ENCODE assay signal across 9 cellular contexts in genomic region chr14:75418779-75419768, GRCh38. TPM values are rescaled to one million over a fixed set of nuclear protein-coding genes. Genes with fewer than 3 reads are reported as not detected.
DNase-seq lines count a peak whose midpoint lies in the region; ATAC-seq lines count a peak whose summit lies in the region.
"Had no signal": no experiment of that assay in that cellular context is flagged by ENCODE, and none has a peak within 500 bp of the region (broad histone marks: within the 10 kb centered on the region; RNA-seq: fewer than 3 reads in every experiment).

No MANE protein-coding gene starts in this region.

- ATAC-seq in left colon (peak; percentile 92), aorta (ENCODE audit: low FRiP score) (no peak)
- ATAC-seq in stimulated activated naive CD8-positive, alpha-beta T cell treated with anti-CD3 and anti-CD28 coated beads, Interleukin-15, amount 100 ng/mL, for 72 hours = peak; percentile 99

- intact Hi-C loops in left colon (cut with DNase I, micrococcal nuclease) (no loop called here), aorta (cut with DNase I) (no loop called here)

- no peaks in the 10 kb centered on the region for H3K27me3 ChIP-seq in HUES48 (ENCODE audit: control insufficient read depth, insufficient read depth, low read length)
- H3K27me3 ChIP-seq in aorta (ENCODE audit: control insufficient read depth in 1 of 2, insufficient read depth in 2 of 2, low read length in 1 of 2) = no peaks in the 10 kb centered on the region

- no peaks in the 10 kb centered on the region for H3K9me3 Mint-ChIP-seq in stimulated activated naive CD8-positive, alpha-beta T cell treated with anti-CD3 and anti-CD28 coated beads, Interleukin-15, amount 100 ng/mL, for 72 hours
- H3K9me3 Mint-ChIP-seq: CD8-positive, alpha-beta memory T cell had no signal

- H3K4me1 ChIP-seq in HUES48 (ENCODE audit: control insufficient read depth, insufficient read depth, low read length) = peaks cover 14% of the 10 kb centered on the region
- H3K4me1 ChIP-seq in aorta (ENCODE audit: control insufficient read depth in 1 of 2, insufficient read depth in 2 of 2, low read length in 2 of 2) = no peaks in the 10 kb centered on the region

- peak overlapping the region; percentile 64 to 68 for H3K4me3 Mint-ChIP-seq in stimulated activated naive CD8-positive, alpha-beta T cell treated with anti-CD3 and anti-CD28 coated beads, Interleukin-15, amount 100 ng/mL, for 72 hours

- H3K36me3 ChIP-seq in HUES48 (ENCODE audit: control insufficient read depth, insufficient read depth, low read length) (no peaks in the 10 kb centered on the region), aorta (ENCODE audit: control insufficient read depth in 1 of 2, insufficient read depth in 2 of 2, low read length in 1 of 2) (no peaks in the 10 kb centered on the region)

- 71 to 73% methylated on average over 16 of the region's 16 CpGs for WGBS in aorta, 2 donors

- H3K9me3 ChIP-seq in HUES48 (ENCODE audit: control insufficient read depth, insufficient read depth, low read length) (no peaks in the 10 kb centered on the region), aorta (ENCODE audit: control insufficient read depth, low read length) (no peaks in the 10 kb centered on the region)

- peaks cover 28% of the 10 kb centered on the region for H3K4me1 Mint-ChIP-seq in stimulated activated naive CD8-positive, alpha-beta T cell treated with anti-CD3 and anti-CD28 coated beads, Interleukin-15, amount 100 ng/mL, for 72 hours

- H3K27ac Mint-ChIP-seq in stimulated activated naive CD8-positive, alpha-beta T cell treated with anti-CD3 and anti-CD28 coated beads, Interleukin-15, amount 100 ng/mL, for 72 hours = peak overlapping the region; percentile 67 to 89

- peak overlapping the region; percentile 52 for H3K4me3 ChIP-seq in HUES48 (ENCODE audit: low read depth, low read length)
- H3K4me3 ChIP-seq in aorta (ENCODE audit: low read length in 2 of 2) = no peak overlapping the region

- no peak overlapping the region for H3K9ac ChIP-seq in HUES48 (ENCODE audit: low read depth, low read length)

- no peaks in the 10 kb centered on the region for H3K27me3 Mint-ChIP-seq in stimulated activated naive CD8-positive, alpha-beta T cell treated with anti-CD3 and anti-CD28 coated beads, Interleukin-15, amount 100 ng/mL, for 72 hours

- DNase-seq in SKM-1 treated with dmso at 0.1 percent for 144 hours (lab: John Stamatoyannopoulos, UW; ENCODE audit: unreplicated experiment) (peak; percentile 32), SKM-1 (lab: John Stamatoyannopoulos, UW; ENCODE audit: unreplicated experiment) (no peak), activated T-cell treated with anti-CD3 and anti-CD28 coated beads for 4 hours (peak; percentile 24), left colon (peak; percentile 75 to 84), NCI-H2171 treated with DMSO at 0.1 percent for 48 hours (lab: John Stamatoyannopoulos, UW) (no peak), aorta (no peak)
- peak; percentile 64 to 81 for DNase-seq in stimulated activated naive CD8-positive, alpha-beta T cell treated with anti-CD3 and anti-CD28 coated beads, Interleukin-15, amount 100 ng/mL, for 72 hours

- H3K27ac ChIP-seq in HUES48 (ENCODE audit: low read depth, low read length) (no peak overlapping the region), aorta (ENCODE audit: low read depth in 1 of 2, low read length in 2 of 2) (no peak overlapping the region)

RNA-seq across cellular contexts. Expression of gene JDP2, which starts 8.7 kb away (rescaled TPM):
- total RNA-seq in left colon = 10 to 100 TPM; 29.5 to 40.1 TPM
- 10 to 100 TPM; 48.3 to 50.2 TPM for total RNA-seq in aorta
- 10 to 100 TPM; 20.9 to 39.7 TPM for polyA plus RNA-seq in aorta
- polyA plus RNA-seq: CD8-positive, alpha-beta memory T cell had no signal

Comparison
In these comparisons a context has a peak if more than half of its experiments do, and no peak if none do; other contexts are left out.
1. DNase-seq: peak in SKM-1 treated with dmso at 0.1 percent for 144 hours (single experiment), activated T-cell treated with anti-CD3 and anti-CD28 coated beads for 4 hours (single experiment), left colon (2 of 2) and stimulated activated naive CD8-positive, alpha-beta T cell treated with anti-CD3 and anti-CD28 coated beads, Interleukin-15, amount 100 ng/mL, for 72 hours (2 of 2); none in SKM-1 (single experiment), NCI-H2171 treated with DMSO at 0.1 percent for 48 hours (single experiment) and aorta (0 of 2).